In genomic region chr17:57892820-57893595, GRCh38 we compare ENCODE assay signal across 8 cellular contexts. TPM values are rescaled to one million over a fixed set of nuclear protein-coding genes. Genes with fewer than 3 reads are reported as not detected.
A peak's percentile ranks its signal among the peaks of the same experiment; 100 is the strongest.
DNase-seq lines count a peak whose midpoint lies in the region; ATAC-seq lines count a peak whose summit lies in the region.

No MANE protein-coding gene starts in this region.

- peak overlapping the region; percentile 81 for H4K91ac ChIP-seq in neuronal stem cell (ENCODE audit: low read depth, low read length, poor library complexity)

- peak overlapping the region; percentile 32 for H3K4me2 ChIP-seq in neuronal stem cell (ENCODE audit: insufficient read depth, low read length, poor library complexity, severe bottlenecking)

- H2BK120ac ChIP-seq in neuronal stem cell (ENCODE audit: low read depth, low read length): no peak overlapping the region

- peaks cover 3% of the 10 kb centered on the region for H3K27me3 Mint-ChIP-seq in activated T-helper 17 cell treated with anti-CD3 and anti-CD28 coated beads, Interleukin-2, amount 50 U/mL, for 72 hours
- H3K27me3 Mint-ChIP-seq in CD8-positive, alpha-beta memory T cell: peaks cover 9 to 18% of the 10 kb centered on the region in 2 donors

- H2AK5ac ChIP-seq in neuronal stem cell (ENCODE audit: low read depth, low read length): no peak overlapping the region

- no peaks in the 10 kb centered on the region for H3K4me1 Mint-ChIP-seq in activated T-helper 17 cell treated with anti-CD3 and anti-CD28 coated beads, Interleukin-2, amount 50 U/mL, for 72 hours
- peaks cover 0 to 5% (median 3%) of the 10 kb centered on the region in 3 donors for H3K4me1 Mint-ChIP-seq in CD8-positive, alpha-beta memory T cell

- peaks cover 0 to 10% of the 10 kb centered on the region in 2 donors for H3K36me3 ChIP-seq in neuronal stem cell (replicated peaks in 1 of 2; ENCODE audit: control insufficient read depth in 2 of 2, insufficient read depth in 2 of 2, low read length in 2 of 2)
- H3K36me3 ChIP-seq in CD8-positive, alpha-beta memory T cell (ENCODE audit: insufficient read depth, low read length): no peaks in the 10 kb centered on the region

- POLR2A ChIA-PET in CD8-positive, alpha-beta memory T cell (lab: Charles Lee): no interaction called here

- no peaks in the 10 kb centered on the region for H3K36me3 Mint-ChIP-seq in activated T-helper 17 cell treated with anti-CD3 and anti-CD28 coated beads, Interleukin-2, amount 50 U/mL, for 72 hours (ENCODE audit: low read depth)
- H3K36me3 Mint-ChIP-seq in CD8-positive, alpha-beta memory T cell: no peaks in the 10 kb centered on the region

- peak overlapping the region; percentile 26 for H4K8ac ChIP-seq in neuronal stem cell (ENCODE audit: low read depth, low read length)

- H3K4me3 Mint-ChIP-seq in activated T-helper 17 cell treated with anti-CD3 and anti-CD28 coated beads, Interleukin-2, amount 50 U/mL, for 72 hours: no peak overlapping the region
- H3K4me3 Mint-ChIP-seq in CD8-positive, alpha-beta memory T cell: no peak overlapping the region

- H2BK12ac ChIP-seq in neuronal stem cell (ENCODE audit: low read length): no peak overlapping the region

- no peak overlapping the region for H3K27ac Mint-ChIP-seq in activated T-helper 17 cell treated with anti-CD3 and anti-CD28 coated beads, Interleukin-2, amount 50 U/mL, for 72 hours
- H3K27ac Mint-ChIP-seq in CD8-positive, alpha-beta memory T cell: peak overlapping the region in 1 of 8 donors; percentile 72

- peak; percentile 14 for ATAC-seq in activated T-helper 17 cell treated with anti-CD3 and anti-CD28 coated beads, Interleukin-2, amount 50 U/mL, for 72 hours (replicated peaks)
- ATAC-seq in GM19397 (IDR thresholded peaks at IDR 0.05; ENCODE audit: unreplicated experiment): no peak

- no peak overlapping the region for H3K23ac ChIP-seq in neuronal stem cell (ENCODE audit: low read depth, low read length, poor library complexity)

- no peak overlapping the region for H2BK15ac ChIP-seq in neuronal stem cell (ENCODE audit: low read length)

- H3K9ac ChIP-seq in neuronal stem cell (ENCODE audit: low read depth, low read length, poor library complexity): peak overlapping the region; percentile 34

- H3K4me1 ChIP-seq in neuronal stem cell (ENCODE audit: control insufficient read depth in 2 of 2, insufficient read depth in 1 of 2, low read depth in 1 of 2, low read length in 2 of 2): peaks cover 23 to 25% of the 10 kb centered on the region in 2 donors
- peaks cover 7% of the 10 kb centered on the region for H3K4me1 ChIP-seq in CD8-positive, alpha-beta memory T cell (ENCODE audit: insufficient read depth, low read length)

- H3K9me3 ChIP-seq in neuronal stem cell (replicated peaks in 1 of 2; ENCODE audit: control insufficient read depth in 2 of 2, insufficient read depth in 1 of 2, low read depth in 1 of 2, low read length in 2 of 2): no peaks in the 10 kb centered on the region
- no peaks in the 10 kb centered on the region for H3K9me3 ChIP-seq in CD8-positive, alpha-beta memory T cell (ENCODE audit: low read length)

- no peak overlapping the region for H3K14ac ChIP-seq in neuronal stem cell (ENCODE audit: low read length)

- CTCF ChIA-PET in CD8-positive, alpha-beta memory T cell (lab: Charles Lee): interaction anchor here (0.8 to 6.4 kb wide), 23 partner anchors 8 to 345 kb away, joined by 3 to 53 read pairs (median 3); partner anchors contain the start of genes CUEDC1, LPO and SRSF1

- WGBS in neuronal stem cell (ENCODE audit: extremely low coverage in 2 of 2, insufficient read length in 2 of 2, insufficient replicate concordance in 1 of 2), 2 donors: no CpG with 5 or more reads among the region's 16 CpGs

- H3K4me3 ChIP-seq in neuronal stem cell (ENCODE audit: low read length in 2 of 2): peak overlapping the region in 1 of 2 donors; percentile 37
- no peak overlapping the region for H3K4me3 ChIP-seq in CD8-positive, alpha-beta memory T cell (ENCODE audit: low read length)

- peak overlapping the region; percentile 88 for H3K18ac ChIP-seq in neuronal stem cell (ENCODE audit: low read length)

- peak overlapping the region; percentile 95 for H3K27ac ChIP-seq in neuronal stem cell (replicated peaks; ENCODE audit: low read length)
- H3K27ac ChIP-seq in CD8-positive, alpha-beta memory T cell (ENCODE audit: low read depth, low read length): no peak overlapping the region

- H3K27me3 ChIP-seq in neuronal stem cell (ENCODE audit: control insufficient read depth in 3 of 3, insufficient read depth in 3 of 3, low read depth in 1 of 3, low read length in 3 of 3): no peaks in the 10 kb centered on the region
- H3K27me3 ChIP-seq in CD8-positive, alpha-beta memory T cell (ENCODE audit: insufficient read depth, low read length, poor library complexity, severe bottlenecking): peaks cover 3% of the 10 kb centered on the region

- peaks cover 3% of the 10 kb centered on the region for H3K79me1 ChIP-seq in neuronal stem cell (ENCODE audit: low read depth, low read length)

- DNase-seq in DMS79 treated with DMSO at 0.1 percent for 48 hours (lab: John Stamatoyannopoulos, UW): peak; percentile 66
- peak; percentile 75 to 92 (median 76) for DNase-seq in NCI-H1417 (lab: John Stamatoyannopoulos, UW)
- peak; percentile 99 for DNase-seq in glomerular visceral epithelial cell (ENCODE audit: extremely low spot score)
- peak; percentile 77 for DNase-seq in neuronal stem cell (ENCODE audit: low spot score)
- DNase-seq in CD8-positive, alpha-beta memory T cell: no peak
- no peak for DNase-seq in activated CD8-positive, alpha-beta memory T cell treated with anti-CD3 and anti-CD28 coated beads, Interleukin-2, amount 50 U/mL, for 48 hours

- peak overlapping the region; percentile 63 for H2AFZ ChIP-seq in neuronal stem cell (ENCODE audit: low read length)

- H3K4ac ChIP-seq in neuronal stem cell (ENCODE audit: low read length): no peak overlapping the region

- H3K9me3 Mint-ChIP-seq in activated T-helper 17 cell treated with anti-CD3 and anti-CD28 coated beads, Interleukin-2, amount 50 U/mL, for 72 hours: no peaks in the 10 kb centered on the region
- no peaks in the 10 kb centered on the region for H3K9me3 Mint-ChIP-seq in CD8-positive, alpha-beta memory T cell

- peak overlapping the region; percentile 69 for H2BK5ac ChIP-seq in neuronal stem cell (ENCODE audit: low read length)

RNA-seq across cellular contexts. Expression of gene MRPS23, which starts 43.2 kb away (rescaled TPM):
- 10 to 100 TPM; 27.5 to 48.5 TPM for total RNA-seq in activated T-helper 17 cell treated with anti-CD3 and anti-CD28 coated beads, Interleukin-2, amount 50 U/mL, for 72 hours
- 21.6 TPM for polyA plus RNA-seq in neuronal stem cell (2013, experiment 1 of 2)
- polyA plus RNA-seq in neuronal stem cell (2013, experiment 2 of 2): 19.9 TPM
- total RNA-seq in CD8-positive, alpha-beta memory T cell: 10 to 100 TPM; 83.1 to 88.5 TPM
- polyA plus RNA-seq in CD8-positive, alpha-beta memory T cell: 42.6 TPM

Comparison
In these comparisons a context has a peak if more than half of its experiments do, and no peak if none do; other contexts are left out.
1. DNase-seq: peak in DMS79 treated with DMSO at 0.1 percent for 48 hours (single experiment), NCI-H1417 (3 of 3), glomerular visceral epithelial cell (single experiment) and neuronal stem cell (single experiment); none in CD8-positive, alpha-beta memory T cell (0 of 5) and activated CD8-positive, alpha-beta memory T cell treated with anti-CD3 and anti-CD28 coated beads, Interleukin-2, amount 50 U/mL, for 48 hours (single experiment).